In genomic region chr6:65999288-65999791, GRCh38 we compare ENCODE assay signal across 18 cellular contexts.
DNase-seq lines count a peak whose midpoint lies in the region; ATAC-seq and TF ChIP-seq lines count a peak whose summit lies in the region.
"Had no signal": no experiment of that assay in that cellular context is flagged by ENCODE, and none has a peak within 500 bp of the region (broad histone marks: within the 10 kb centered on the region; RNA-seq: fewer than 3 reads in every experiment).

No MANE protein-coding gene starts in this region.

- no peak for TF ChIP-seq POLR2A in spleen (IDR thresholded peaks at IDR 0.05)

- CTCF ChIA-PET in HEK293 (lab: Yijun Ruan, JAX): no interaction called here

- H3K27ac Mint-ChIP-seq in CD14-positive monocyte: no peak overlapping the region
- H3K27ac Mint-ChIP-seq: CD8-positive, alpha-beta T cell; H9 had no signal

- TF ChIP-seq CTCF in CD14-positive monocyte (IDR thresholded peaks at IDR 0.05) (no peak), HEK293 (tag by site-specific recombination; IDR thresholded peaks at IDR 0.05) (no peak), spleen (IDR thresholded peaks at IDR 0.05 in 8 of 11, conservative IDR thresholded peaks at IDR 0.05 in 3 of 11) (no peak)

- in situ Hi-C loops in G401 (cut with HindIII; ENCODE audit: low sequenced_read_pairs): no loop called here

- peak; percentile 36 for DNase-seq in CD14-positive monocyte (ENCODE audit: low spot score)
- DNase-seq in islet precursor cell: peak; percentile 22
- peak; percentile 55 for DNase-seq in spleen
- DNase-seq in activated T-cell treated with anti-CD3 and anti-CD28 coated beads, Interleukin-2, amount 50 U/mL, for 4 hours: no peak
- DNase-seq in G401 (ENCODE audit: low spot score): no peak
- DNase-seq in NCI-H446 (lab: John Stamatoyannopoulos, UW): no peak
- DNase-seq: BE2C; CD8-positive, alpha-beta T cell; COR-L47; DMS153; DMS79 treated with DMSO at 0.1 percent for 48 hours; EL; GDM1; GOT3; H9 had no signal

- H3K4me1 Mint-ChIP-seq in CD14-positive monocyte: no peaks in the 10 kb centered on the region
- H3K4me1 Mint-ChIP-seq in activated T-cell treated with anti-CD3 and anti-CD28 coated beads, Interleukin-2, amount 50 U/mL, for 4 hours (ENCODE audit: low read depth): no peaks in the 10 kb centered on the region
- H3K4me1 Mint-ChIP-seq: H9 had no signal

- 93 to 96% (median 94%) methylated on average over 9 to 30 of the region's 30 CpGs for WGBS in spleen, 5 donors

- intact Hi-C loops in CD14-positive monocyte (cut with micrococcal nuclease) (no loop called here), spleen (cut with DNase I; ENCODE audit: low total_unique reads) (no loop called here)

- no peak overlapping the region for H3K4me3 Mint-ChIP-seq in CD14-positive monocyte
- no peak overlapping the region for H3K4me3 Mint-ChIP-seq in activated T-cell treated with anti-CD3 and anti-CD28 coated beads, Interleukin-2, amount 50 U/mL, for 4 hours
- H3K4me3 Mint-ChIP-seq: CD8-positive, alpha-beta T cell; H9 had no signal

- H3K27me3 ChIP-seq in spleen (replicated peaks in 1 of 7): no peaks in the 10 kb centered on the region
- H3K27me3 ChIP-seq: BE2C had no signal

- no peaks in the 10 kb centered on the region for H3K36me3 Mint-ChIP-seq in CD14-positive monocyte
- H3K36me3 Mint-ChIP-seq in activated T-cell treated with anti-CD3 and anti-CD28 coated beads, Interleukin-2, amount 50 U/mL, for 4 hours (ENCODE audit: insufficient read depth): no peaks in the 10 kb centered on the region
- H3K36me3 Mint-ChIP-seq: CD8-positive, alpha-beta T cell had no signal

- H3K9me3 Mint-ChIP-seq in CD14-positive monocyte: peaks cover 3 to 11% (median 4%) of the 10 kb centered on the region in 7 donors
- no peaks in the 10 kb centered on the region for H3K9me3 Mint-ChIP-seq in activated T-cell treated with anti-CD3 and anti-CD28 coated beads, Interleukin-2, amount 50 U/mL, for 4 hours

- H3K36me3 ChIP-seq in HEK293 (ENCODE audit: control insufficient read depth in 2 of 2, insufficient read depth in 1 of 2, low read length in 2 of 2): no peaks in the 10 kb centered on the region
- no peaks in the 10 kb centered on the region for H3K36me3 ChIP-seq in spleen
- H3K36me3 ChIP-seq: BE2C had no signal

- no peaks in the 10 kb centered on the region for H3K4me1 ChIP-seq in HEK293 (ENCODE audit: control insufficient read depth, insufficient read depth, low read length)
- no peaks in the 10 kb centered on the region for H3K4me1 ChIP-seq in spleen
- H3K4me1 ChIP-seq: A549, BE2C had no signal

- POLR2A ChIA-PET in HEK293 (lab: Yijun Ruan, JAX): no interaction called here

- no peak overlapping the region for H3K4me3 ChIP-seq in HEK293 (ENCODE audit: low read depth, low read length)
- no peak overlapping the region for H3K4me3 ChIP-seq in spleen
- H3K4me3 ChIP-seq: A549 had no signal

- H3K27me3 Mint-ChIP-seq in CD14-positive monocyte (ENCODE audit: low read depth in 3 of 3): peaks cover 0 to 1% (median 0%) of the 10 kb centered on the region in 3 donors
- no peaks in the 10 kb centered on the region for H3K27me3 Mint-ChIP-seq in activated T-cell treated with anti-CD3 and anti-CD28 coated beads, Interleukin-2, amount 50 U/mL, for 4 hours (ENCODE audit: low read depth)

- no peak for ATAC-seq in activated T-cell treated with anti-CD3 and anti-CD28 coated beads, Interleukin-2, amount 50 U/mL, for 4 hours
- ATAC-seq: A549; CD8-positive, alpha-beta T cell had no signal

- H3K9me3 ChIP-seq in HEK293 (ENCODE audit: control insufficient read depth, insufficient read depth, low read depth, low read length): no peaks in the 10 kb centered on the region
- peaks cover 0 to 19% (median 13%) of the 10 kb centered on the region in 8 donors for H3K9me3 ChIP-seq in spleen
- H3K9me3 ChIP-seq: A549, BE2C had no signal

- H3K27ac ChIP-seq in HEK293 (ENCODE audit: extremely low read depth, low read depth, low read length): no peak overlapping the region
- H3K27ac ChIP-seq in spleen: no peak overlapping the region
- H3K27ac ChIP-seq: A549, C4-2B had no signal

TF ChIP-seq in HEK293, 187 proteins besides CTCF, POLR2A, EP300 and RAD21:
- TF ChIP-seq REST (tag by site-specific recombination; IDR thresholded peaks at IDR 0.05): no peak
- TF ChIP-seq ZBTB11 (tag by site-specific recombination; conservative IDR thresholded peaks at IDR 0.05; ENCODE audit: low read depth): no peak
- peak; percentile 57 for TF ChIP-seq ZNF202 (tag by site-specific recombination; IDR thresholded peaks at IDR 0.05; ENCODE audit: borderline replicate concordance)

Comparison
In these comparisons a context has a peak if more than half of its experiments do, and no peak if none do; other contexts are left out.
1. DNase-seq: peak in CD14-positive monocyte (single experiment), islet precursor cell (single experiment) and spleen (single experiment); none in activated T-cell treated with anti-CD3 and anti-CD28 coated beads, Interleukin-2, amount 50 U/mL, for 4 hours (single experiment), G401 (single experiment) and NCI-H446 (0 of 2).